Comparison of ENCODE assay signal across 2 cellular contexts in the genomic region with DNA sequence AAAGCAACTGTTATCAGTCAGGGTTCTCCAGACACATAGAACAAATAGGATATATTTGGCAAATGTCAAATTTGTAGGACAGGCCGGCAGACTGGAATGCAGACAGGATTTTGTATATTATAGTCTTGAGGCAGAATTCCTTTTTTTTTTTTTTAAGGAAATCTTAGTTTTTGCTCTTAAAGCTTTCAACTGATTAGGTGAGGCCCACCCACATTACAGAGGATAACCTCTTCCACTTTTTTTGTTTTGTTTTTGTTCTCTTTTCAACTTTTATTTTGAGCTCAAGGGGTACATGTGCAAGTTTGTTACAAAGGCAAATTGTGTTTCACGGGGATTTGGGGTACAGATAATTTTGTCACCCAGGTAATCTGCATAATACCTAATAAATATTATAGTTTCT.
TF ChIP-seq lines count a peak whose summit lies in the region.

No MANE protein-coding gene starts in this region.

TF ChIP-seq in HEK293, 187 proteins besides CTCF, POLR2A, EP300 and RAD21:
- peak; percentile 94 for TF ChIP-seq ZNF10 (tag by site-specific recombination; IDR thresholded peaks at IDR 0.05)
- TF ChIP-seq ZNF843 (tag by site-specific recombination; IDR thresholded peaks at IDR 0.05), result no peak
- TF ChIP-seq ZNF416 (tag by site-specific recombination; IDR thresholded peaks at IDR 0.05), result no peak
TF ChIP-seq in HEK293: peak in this region for 1.

TF ChIP-seq in K562, 482 proteins besides CTCF, POLR2A, EP300 and RAD21:
- TF ChIP-seq ZNF324 (CRISPR knock-in tag; IDR thresholded peaks at IDR 0.05) (no peak), ZNF134 (CRISPR knock-in tag; conservative IDR thresholded peaks at IDR 0.05) (peak; percentile 93), TRIM24 (IDR thresholded peaks at IDR 0.05) (no peak)
